Comparison of ENCODE assay signal across 8 cellular contexts in genomic region chr14:75127903-75128595, GRCh38. TPM values are rescaled to one million over a fixed set of nuclear protein-coding genes. Genes with fewer than 3 reads are reported as not detected.
DNase-seq lines count a peak whose midpoint lies in the region; ATAC-seq and TF ChIP-seq lines count a peak whose summit lies in the region.

No MANE protein-coding gene starts in this region.

- no peaks in the 10 kb centered on the region for H4K20me1 ChIP-seq in Karpas-422 (ENCODE audit: insufficient read depth, low read depth, low read length)

- peaks cover 32% of the 10 kb centered on the region for H3K4me1 ChIP-seq in CD4-positive, CD25-positive, alpha-beta regulatory T cell (ENCODE audit: control insufficient read depth, insufficient read depth, low read length, poor library complexity, severe bottlenecking)
- peaks cover 43% of the 10 kb centered on the region for H3K4me1 ChIP-seq in Karpas-422 (ENCODE audit: low read length)

- H3K4me3 Mint-ChIP-seq in CD4-positive, CD25-positive, alpha-beta regulatory T cell: peak overlapping the region; percentile 91 to 99 (median 96)
- H3K4me3 Mint-ChIP-seq in nephron progenitor cell: peak overlapping the region; percentile 89

- H3K36me3 ChIP-seq in CD4-positive, CD25-positive, alpha-beta regulatory T cell (ENCODE audit: control insufficient read depth, insufficient read depth, low read length): peaks cover 4% of the 10 kb centered on the region
- H3K36me3 ChIP-seq in Karpas-422 (ENCODE audit: insufficient read depth, low read length): peaks cover 15% of the 10 kb centered on the region; the same call in 1 of the 2 replicates

- H3K9me3 ChIP-seq in CD4-positive, CD25-positive, alpha-beta regulatory T cell (ENCODE audit: control insufficient read depth in 2 of 2, low read length in 2 of 2): no peaks in the 10 kb centered on the region
- H3K9me3 ChIP-seq in Karpas-422 (ENCODE audit: low read length): no peaks in the 10 kb centered on the region

- H3K9ac ChIP-seq in Karpas-422 (ENCODE audit: low read length): peak overlapping the region; percentile 91

- H3K27ac Mint-ChIP-seq in CD4-positive, CD25-positive, alpha-beta regulatory T cell: peak overlapping the region; percentile 10 to 98 (median 90)
- peak overlapping the region; percentile 55 for H3K27ac Mint-ChIP-seq in nephron progenitor cell

- H2AFZ ChIP-seq in Karpas-422 (ENCODE audit: low read length): no peak overlapping the region

- no peaks in the 10 kb centered on the region for H3K27me3 Mint-ChIP-seq in CD4-positive, CD25-positive, alpha-beta regulatory T cell
- peaks cover 3% of the 10 kb centered on the region for H3K27me3 Mint-ChIP-seq in nephron progenitor cell (ENCODE audit: low read depth, poor library complexity)

- H3K4me3 ChIP-seq in CD4-positive, CD25-positive, alpha-beta regulatory T cell (ENCODE audit: low read depth, low read length): peak overlapping the region; percentile 90
- H3K4me3 ChIP-seq in Karpas-422 (ENCODE audit: low read length): peak overlapping the region; percentile 93

- no peak for TF ChIP-seq CTCF in nephron progenitor cell (IDR thresholded peaks at IDR 0.05)

- peaks cover 8% of the 10 kb centered on the region for H3K36me3 Mint-ChIP-seq in CD4-positive, CD25-positive, alpha-beta regulatory T cell
- peaks cover 18% of the 10 kb centered on the region for H3K36me3 Mint-ChIP-seq in nephron progenitor cell (ENCODE audit: low read depth)

- DNase-seq in CD4-positive, CD25-positive, alpha-beta regulatory T cell: peak in 1 of 3 donors; percentile 6
- DNase-seq in Karpas-422 (peak; percentile 63), dermis blood vessel endothelial cell (peak; percentile 92), nephron progenitor cell (no peak), dedifferentiated amniotic fluid mesenchymal stem cell (ENCODE audit: extremely low spot score) (no peak), medulla oblongata (ENCODE audit: extremely low spot score) (no peak)
- no peak for DNase-seq in activated CD4-positive, alpha-beta T cell treated with anti-CD3 and anti-CD28 coated beads, Interleukin-2, amount 50 U/mL, for 48 hours

- no peaks in the 10 kb centered on the region for H3K9me3 Mint-ChIP-seq in CD4-positive, CD25-positive, alpha-beta regulatory T cell
- H3K9me3 Mint-ChIP-seq in nephron progenitor cell: peaks cover under 1% of the 10 kb centered on the region

- H3K27me3 ChIP-seq in CD4-positive, CD25-positive, alpha-beta regulatory T cell (ENCODE audit: control insufficient read depth, insufficient read depth, low read length): no peaks in the 10 kb centered on the region
- no peaks in the 10 kb centered on the region for H3K27me3 ChIP-seq in Karpas-422 (ENCODE audit: low read length)

- no peak for ATAC-seq in CD4-positive, CD25-positive, alpha-beta regulatory T cell (ENCODE audit: low read depth in 2 of 2)
- no peak for ATAC-seq in GM18511 (IDR thresholded peaks at IDR 0.05; ENCODE audit: unreplicated experiment)

- H3K4me2 ChIP-seq in Karpas-422 (ENCODE audit: low read depth, low read length, poor library complexity, severe bottlenecking): peak overlapping the region; percentile 86

- no peaks in the 10 kb centered on the region for H3K9me2 ChIP-seq in Karpas-422 (replicated peaks; ENCODE audit: insufficient read depth, low read length)

- H3K79me2 ChIP-seq in Karpas-422 (ENCODE audit: low read length): peaks cover 69% of the 10 kb centered on the region

- H3K27ac ChIP-seq in CD4-positive, CD25-positive, alpha-beta regulatory T cell (ENCODE audit: insufficient read depth, low read length, poor library complexity, severe bottlenecking): no peak overlapping the region
- H3K27ac ChIP-seq in Karpas-422 (ENCODE audit: low read length): peak overlapping the region; percentile 73

- H3K4me1 Mint-ChIP-seq in CD4-positive, CD25-positive, alpha-beta regulatory T cell: peaks cover 31 to 48% (median 39%) of the 10 kb centered on the region in 4 donors
- H3K4me1 Mint-ChIP-seq in nephron progenitor cell: peaks cover 42% of the 10 kb centered on the region

RNA-seq across cellular contexts. Expression of gene NEK9, which starts 1.2 kb away (rescaled TPM):
- total RNA-seq in CD4-positive, CD25-positive, alpha-beta regulatory T cell: 58.4 TPM
- 10 to 100 TPM; 10.8 to 14.4 (median 12.6) TPM for polyA plus RNA-seq in CD4-positive, CD25-positive, alpha-beta regulatory T cell
- total RNA-seq in Karpas-422 (2014; rRNA removed; shearing (Covaris generic); ENCODE audit: low replicate concordance): 103 and 179 TPM in 2 replicates
- 49.9 and 62.4 TPM in 2 replicates for total RNA-seq in dermis blood vessel endothelial cell

RNA-seq across cellular contexts. Expression of gene TMED10, which starts 48.4 kb away (rescaled TPM):
- total RNA-seq in CD4-positive, CD25-positive, alpha-beta regulatory T cell: 128 TPM
- polyA plus RNA-seq in CD4-positive, CD25-positive, alpha-beta regulatory T cell: 100 to 1,000 TPM; 238 to 265 (median 250) TPM
- 104 and 349 TPM in 2 replicates for total RNA-seq in Karpas-422 (2014; rRNA removed; shearing (Covaris generic); ENCODE audit: low replicate concordance)
- 271 and 313 TPM in 2 replicates for total RNA-seq in dermis blood vessel endothelial cell

RNA-seq across cellular contexts. Expression of gene ZC2HC1C, which starts 58.6 kb away (rescaled TPM):
- 0.99 TPM for total RNA-seq in CD4-positive, CD25-positive, alpha-beta regulatory T cell
- under 1 TPM in 3 of 4 donors, not detected in 1; 0.49 to 0.95 (median 0.81) TPM for polyA plus RNA-seq in CD4-positive, CD25-positive, alpha-beta regulatory T cell
- total RNA-seq in Karpas-422 (2014; rRNA removed; shearing (Covaris generic); ENCODE audit: low replicate concordance): 1.1 and 2.9 TPM in 2 replicates
- total RNA-seq in dermis blood vessel endothelial cell: 0.34 and 0.84 TPM in 2 replicates

Comparison
In these comparisons a context has a peak if more than half of its experiments do, and no peak if none do; other contexts are left out.
1. DNase-seq: peak in Karpas-422 (single experiment) and dermis blood vessel endothelial cell (single experiment); none in nephron progenitor cell (single experiment), dedifferentiated amniotic fluid mesenchymal stem cell (single experiment), medulla oblongata (single experiment) and activated CD4-positive, alpha-beta T cell treated with anti-CD3 and anti-CD28 coated beads, Interleukin-2, amount 50 U/mL, for 48 hours (0 of 2).